ENCODE assay signal across 28 cellular contexts in genomic region chr1:22379566-22379965, GRCh38.
"Had no signal": no experiment of that assay in that cellular context is flagged by ENCODE, and none has a peak within 500 bp of the region (broad histone marks: within the 10 kb centered on the region; RNA-seq: fewer than 3 reads in every experiment).

No MANE protein-coding gene starts in this region.

- H3K4me1 Mint-ChIP-seq: activated CD4-positive, alpha-beta memory T cell treated with anti-CD3 and anti-CD28 coated beads, Interleukin-2, amount 10 ng/mL, durations not matched to agents 7 days and 5 days; activated CD4-positive, alpha-beta T cell treated with anti-CD3 and anti-CD28 coated beads, Interleukin-2, amount 10 ng/mL, durations not matched to agents 24 days and 14 days; activated naive CD4-positive, alpha-beta T cell treated with anti-CD3 and anti-CD28 coated beads, Interleukin-2, amount 10 ng/mL, durations not matched to agents 7 days and 5 days; activated naive CD8-positive, alpha-beta T cell treated with anti-CD3 and anti-CD28 coated beads, Interleukin-2, amount 10 ng/mL, durations not matched to agents 7 days and 5 days; brain; immature natural killer cell; stimulated activated naive B cell treated with anti-CD40 and anti-IgM and Interleukin-4, amounts not matched to agents 10 μg/mL and 1 μg/mL and 100 μg/mL, for 72 hours had no signal

- DNase-seq: activated CD4-positive, alpha-beta memory T cell treated with anti-CD3 and anti-CD28 coated beads, Interleukin-2, amount 10 ng/mL, durations not matched to agents 7 days and 5 days; activated CD4-positive, alpha-beta T cell treated with anti-CD3 and anti-CD28 coated beads, Interleukin-2, amount 10 ng/mL, durations not matched to agents 24 days and 14 days; activated CD4-positive, CD25-positive, alpha-beta regulatory T cell treated with anti-CD3 and anti-CD28 coated beads, Interleukin-2, amount 50 U/mL, for 72 hours; activated CD8-positive, alpha-beta memory T cell treated with anti-CD3 and anti-CD28 coated beads, Interleukin-2, amount 50 U/mL, for 48 hours; activated gamma-delta T cell; activated naive CD8-positive, alpha-beta T cell treated with anti-CD3 and anti-CD28 coated beads, Interleukin-2, amount 10 ng/mL, durations not matched to agents 7 days and 5 days; activated T-cell treated with anti-CD3 and anti-CD28 coated beads, Interleukin-2, amount 50 U/mL, for 24 hours; dorsolateral prefrontal cortex; effector memory CD4-positive, alpha-beta T cell; head of caudate nucleus; hypothalamus; immature natural killer cell; kidney; left colon; mammary epithelial cell; midbrain; naive thymus-derived CD4-positive, alpha-beta T cell; occipital lobe; right cardiac atrium; stimulated activated CD4-positive, alpha-beta T cell treated with anti-CD3 and anti-CD28 coated beads, Interleukin-15, amount 100 ng/mL, for 24 hours; stimulated activated CD4-positive, alpha-beta T cell treated with anti-CD3 and anti-CD28 coated beads, Interleukin-2, amount 100 ng/mL, for 24 hours; stimulated activated naive B cell treated with anti-CD40 and anti-IgM and Interleukin-4, amounts not matched to agents 10 μg/mL and 1 μg/mL and 100 μg/mL, for 72 hours had no signal

- H3K4me3 ChIP-seq: ascending aorta, coronary artery, dorsolateral prefrontal cortex, tibial nerve had no signal

- H3K79me2 ChIP-seq: parathyroid adenoma had no signal

- H3K27ac Mint-ChIP-seq: activated CD4-positive, alpha-beta memory T cell treated with anti-CD3 and anti-CD28 coated beads, Interleukin-2, amount 10 ng/mL, durations not matched to agents 7 days and 5 days; activated CD4-positive, alpha-beta T cell treated with anti-CD3 and anti-CD28 coated beads, Interleukin-2, amount 10 ng/mL, durations not matched to agents 24 days and 14 days; activated naive CD4-positive, alpha-beta T cell treated with anti-CD3 and anti-CD28 coated beads, Interleukin-2, amount 10 ng/mL, durations not matched to agents 7 days and 5 days; activated naive CD8-positive, alpha-beta T cell treated with anti-CD3 and anti-CD28 coated beads, Interleukin-2, amount 10 ng/mL, durations not matched to agents 7 days and 5 days; activated T-cell treated with anti-CD3 and anti-CD28 coated beads, Interleukin-2, amount 50 U/mL, for 24 hours; immature natural killer cell; naive thymus-derived CD4-positive, alpha-beta T cell; stimulated activated naive B cell treated with anti-CD40 and anti-IgM and Interleukin-4, amounts not matched to agents 10 μg/mL and 1 μg/mL and 100 μg/mL, for 72 hours had no signal

- H3K4me1 ChIP-seq: ascending aorta, parathyroid adenoma, tibial nerve had no signal

- H2AFZ ChIP-seq: parathyroid adenoma had no signal

- H3K9me3 ChIP-seq: ascending aorta, tibial nerve had no signal

- H3K27me3 Mint-ChIP-seq: activated CD4-positive, alpha-beta memory T cell treated with anti-CD3 and anti-CD28 coated beads, Interleukin-2, amount 10 ng/mL, durations not matched to agents 7 days and 5 days had no signal

- H3K9me3 Mint-ChIP-seq: activated CD4-positive, alpha-beta memory T cell treated with anti-CD3 and anti-CD28 coated beads, Interleukin-2, amount 10 ng/mL, durations not matched to agents 7 days and 5 days; activated CD4-positive, alpha-beta T cell treated with anti-CD3 and anti-CD28 coated beads, Interleukin-2, amount 10 ng/mL, durations not matched to agents 24 days and 14 days; activated naive CD4-positive, alpha-beta T cell treated with anti-CD3 and anti-CD28 coated beads, Interleukin-2, amount 10 ng/mL, durations not matched to agents 7 days and 5 days; activated naive CD8-positive, alpha-beta T cell treated with anti-CD3 and anti-CD28 coated beads, Interleukin-2, amount 10 ng/mL, durations not matched to agents 7 days and 5 days; activated T-cell treated with anti-CD3 and anti-CD28 coated beads, Interleukin-2, amount 50 U/mL, for 24 hours; immature natural killer cell; naive thymus-derived CD4-positive, alpha-beta T cell; stimulated activated naive B cell treated with anti-CD40 and anti-IgM and Interleukin-4, amounts not matched to agents 10 μg/mL and 1 μg/mL and 100 μg/mL, for 72 hours had no signal

- H3K27me3 ChIP-seq: ascending aorta had no signal

- H3K4me3 Mint-ChIP-seq: activated CD4-positive, alpha-beta memory T cell treated with anti-CD3 and anti-CD28 coated beads, Interleukin-2, amount 10 ng/mL, durations not matched to agents 7 days and 5 days; activated CD4-positive, alpha-beta T cell treated with anti-CD3 and anti-CD28 coated beads, Interleukin-2, amount 10 ng/mL, durations not matched to agents 24 days and 14 days; activated naive CD4-positive, alpha-beta T cell treated with anti-CD3 and anti-CD28 coated beads, Interleukin-2, amount 10 ng/mL, durations not matched to agents 7 days and 5 days; activated naive CD8-positive, alpha-beta T cell treated with anti-CD3 and anti-CD28 coated beads, Interleukin-2, amount 10 ng/mL, durations not matched to agents 7 days and 5 days; activated T-cell treated with anti-CD3 and anti-CD28 coated beads, Interleukin-2, amount 50 U/mL, for 24 hours; brain; immature natural killer cell; naive thymus-derived CD4-positive, alpha-beta T cell; stimulated activated naive B cell treated with anti-CD40 and anti-IgM and Interleukin-4, amounts not matched to agents 10 μg/mL and 1 μg/mL and 100 μg/mL, for 72 hours had no signal

- H3K36me3 Mint-ChIP-seq: activated naive CD4-positive, alpha-beta T cell treated with anti-CD3 and anti-CD28 coated beads, Interleukin-2, amount 10 ng/mL, durations not matched to agents 7 days and 5 days; activated naive CD8-positive, alpha-beta T cell treated with anti-CD3 and anti-CD28 coated beads, Interleukin-2, amount 10 ng/mL, durations not matched to agents 7 days and 5 days; brain; immature natural killer cell; naive thymus-derived CD4-positive, alpha-beta T cell; stimulated activated naive B cell treated with anti-CD40 and anti-IgM and Interleukin-4, amounts not matched to agents 10 μg/mL and 1 μg/mL and 100 μg/mL, for 72 hours had no signal

- H3K36me3 ChIP-seq: ascending aorta, tibial nerve had no signal

- H3K27ac ChIP-seq: ascending aorta, coronary artery, dorsolateral prefrontal cortex, parathyroid adenoma, tibial nerve had no signal

- H3K9ac ChIP-seq: parathyroid adenoma had no signal
